ENCODE assay signal across 8 cellular contexts in the genomic region with DNA sequence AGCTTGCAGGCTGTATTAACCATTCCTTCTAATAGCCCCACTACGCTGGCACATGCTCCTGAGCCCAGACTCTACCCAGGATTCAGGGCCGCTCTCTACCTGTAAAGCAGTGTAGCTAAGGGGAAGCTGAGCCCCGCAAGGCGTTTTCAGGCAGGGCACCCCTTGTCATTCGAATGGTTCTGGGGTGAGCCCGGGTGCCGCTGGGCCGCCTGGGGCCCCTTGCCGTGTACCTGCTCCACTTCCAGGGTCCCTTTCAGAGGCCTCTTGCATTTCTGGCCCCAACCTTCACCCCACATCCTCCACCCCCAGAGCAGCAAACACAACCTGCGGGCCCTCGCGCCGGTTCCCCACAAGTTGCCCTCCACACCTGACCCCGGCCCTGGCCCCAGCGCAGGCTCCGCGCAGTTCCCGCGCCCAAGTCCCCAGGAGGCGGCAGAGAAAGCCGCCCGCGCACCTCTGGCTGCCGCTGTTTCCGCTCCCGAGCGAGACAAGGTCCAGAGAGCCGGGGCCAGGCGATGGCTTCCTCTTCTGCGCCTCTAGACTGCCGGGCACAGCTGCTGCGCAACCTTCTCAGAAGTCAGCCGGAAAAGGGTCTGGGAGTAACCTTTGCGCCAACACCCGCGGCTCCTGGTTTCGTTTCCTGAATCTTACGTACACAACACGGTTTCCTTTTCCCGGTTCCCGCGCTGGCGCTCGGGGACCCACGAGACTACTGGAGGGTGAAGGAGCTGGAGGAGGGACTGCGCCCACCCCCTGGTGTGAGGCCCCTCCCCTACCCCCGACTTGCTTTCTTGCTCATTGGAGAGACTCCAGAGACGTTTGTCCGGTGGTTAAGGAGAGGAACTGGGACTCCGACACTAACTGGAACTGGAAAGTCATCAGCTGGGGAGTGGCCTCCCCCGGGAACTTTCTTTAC. TPM values are rescaled to one million over a fixed set of nuclear protein-coding genes. Genes with fewer than 3 reads are reported as not detected.
DNase-seq lines count a peak whose midpoint lies in the region; ATAC-seq, FAIRE-seq and TF ChIP-seq lines count a peak whose summit lies in the region.

A gene with protein sequence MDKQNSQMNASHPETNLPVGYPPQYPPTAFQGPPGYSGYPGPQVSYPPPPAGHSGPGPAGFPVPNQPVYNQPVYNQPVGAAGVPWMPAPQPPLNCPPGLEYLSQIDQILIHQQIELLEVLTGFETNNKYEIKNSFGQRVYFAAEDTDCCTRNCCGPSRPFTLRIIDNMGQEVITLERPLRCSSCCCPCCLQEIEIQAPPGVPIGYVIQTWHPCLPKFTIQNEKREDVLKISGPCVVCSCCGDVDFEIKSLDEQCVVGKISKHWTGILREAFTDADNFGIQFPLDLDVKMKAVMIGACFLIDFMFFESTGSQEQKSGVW (minus strand): TSS at position 595 of the 916 bp plus-strand sequence. CDS start 8,055 bp downstream, outside the sequence.

- H3K27ac ChIP-seq in HUES48 (ENCODE audit: low read depth, low read length) (peak within 1 kb of the TSS; percentile 87), PC-3 (ENCODE audit: low read length) (peak within 1 kb of the TSS; percentile 89)

- H3K4me1 ChIP-seq in HUES48 (ENCODE audit: control insufficient read depth, insufficient read depth, low read length) (peaks cover 31% of the 10 kb centered on the region), PC-3 (ENCODE audit: insufficient read depth, low read length) (peaks cover 32% of the 10 kb centered on the region), mucosa of descending colon (ENCODE audit: low read depth) (peaks cover 20% of the 10 kb centered on the region)

- peak within 1 kb of the TSS; percentile 76 for H2AFZ ChIP-seq in PC-3 (ENCODE audit: low read length)

- H3K36me3 ChIP-seq in HUES48 (ENCODE audit: control insufficient read depth, insufficient read depth, low read length) (peaks cover 13% of the 10 kb centered on the region; the same call in 1 of the 2 replicates), PC-3 (ENCODE audit: low read depth, low read length) (no peaks in the 10 kb centered on the region), mucosa of descending colon (ENCODE audit: low read depth) (no peaks in the 10 kb centered on the region)

- POLR2A ChIA-PET in PC-3 (lab: Charles Lee; ENCODE audit: unreplicated experiment): interaction anchor here (0.6 to 1.3 kb wide), 13 partner anchors 9 to 1697 kb away, joined by 3 to 8 read pairs (median 4); a partner anchor contains a TSS

- no peaks in the 10 kb centered on the region for H3K27me3 ChIP-seq in HUES48 (ENCODE audit: control insufficient read depth, insufficient read depth, low read length)
- no peaks in the 10 kb centered on the region for H3K27me3 ChIP-seq in PC-3 (ENCODE audit: low read length)

- no peaks in the 10 kb centered on the region for H3F3A ChIP-seq in PC-3 (ENCODE audit: low read length, unreplicated experiment)

- peak within 1 kb of the TSS; percentile 93 for H3K4me2 ChIP-seq in PC-3 (ENCODE audit: low read length)

- ATAC-seq in GM21423 (IDR thresholded peaks at IDR 0.05; ENCODE audit: unreplicated experiment) (peak; percentile 84), PC-3 (peak; percentile 84), mucosa of descending colon (peak; percentile 92)

- TF ChIP-seq CTCF in D721Med (IDR thresholded peaks at IDR 0.05; ENCODE audit: insufficient read depth, missing control alignments): no peak
- no peak for TF ChIP-seq CTCF in PC-3 (conservative IDR thresholded peaks at IDR 0.05; ENCODE audit: low read depth, low read length)
- TF ChIP-seq CTCF in epithelial cell of proximal tubule (conservative IDR thresholded peaks at IDR 0.05; ENCODE audit: low read depth, low read length): no peak
- no peak for TF ChIP-seq CTCF in mucosa of descending colon (IDR thresholded peaks at IDR 0.05)

- FAIRE-seq in D721Med (lab: Jason Lieb, UNC): no peak

- BruUV-seq in PC-3 (replicated peaks; lab: Mats Ljungman, UMichigan): no TSS peak

- DNase-seq in D721Med (ENCODE audit: insufficient read length, low spot score) (peak; percentile 35), PC-3 (peak; percentile 98), activated T-cell treated with anti-CD3 and anti-CD28 coated beads for 48 hours (ENCODE audit: low read depth) (peak; percentile 77), epithelial cell of proximal tubule (ENCODE audit: low read depth) (peak; percentile 71), mucosa of descending colon (peak; percentile 94 to 97 (median 94))
- peak; percentile 35 to 65 for DNase-seq in stimulated activated CD8-positive, alpha-beta memory T cell treated with anti-CD3 and anti-CD28 coated beads, Interleukin-4, amount 100 ng/mL, for 1 hour (ENCODE audit: low read depth in 2 of 2, low spot score in 1 of 2)

- no peaks in the 10 kb centered on the region for H3K9me2 ChIP-seq in PC-3 (replicated peaks; ENCODE audit: low read length)

- H3K9ac ChIP-seq in HUES48 (ENCODE audit: low read depth, low read length) (peak within 1 kb of the TSS; percentile 58), PC-3 (ENCODE audit: low read length) (peak within 1 kb of the TSS; percentile 96)

- intact Hi-C loops in PC-3 (cut with micrococcal nuclease): loop anchor here (1.0 to 5.0 kb wide), 3 partner anchors 38 to 168 kb away; a partner anchor contains a TSS
- intact Hi-C loops in mucosa of descending colon (cut with DNase I, micrococcal nuclease): loop anchor here in 1 of 2 donors (5.0 kb wide), 1 partner anchor 37 kb away; no protein-coding TSS in a partner anchor

- H3K79me2 ChIP-seq in PC-3 (ENCODE audit: low read length): peaks cover 58% of the 10 kb centered on the region

- peaks cover 3% of the 10 kb centered on the region; the same call in 1 of the 2 replicates for H3K9me3 ChIP-seq in HUES48 (ENCODE audit: control insufficient read depth, insufficient read depth, low read length)
- no peaks in the 10 kb centered on the region for H3K9me3 ChIP-seq in PC-3 (ENCODE audit: low read length)
- H3K9me3 ChIP-seq in mucosa of descending colon: no peaks in the 10 kb centered on the region

- CTCF ChIA-PET in PC-3 (lab: Charles Lee): interaction anchor here (0.6 kb wide), 2 partner anchors 38 to 163 kb away, joined by 3 to 4 read pairs; no protein-coding TSS in a partner anchor

- H3K4me3 ChIP-seq in HUES48 (ENCODE audit: low read depth, low read length) (peak within 1 kb of the TSS; percentile 67), PC-3 (ENCODE audit: low read length) (peak within 1 kb of the TSS; percentile 92), epithelial cell of proximal tubule (ENCODE audit: low read depth, low read length) (peak within 1 kb of the TSS; percentile 85), mucosa of descending colon (peak within 1 kb of the TSS; percentile 35)

- peaks cover 23% of the 10 kb centered on the region for H4K20me1 ChIP-seq in PC-3 (ENCODE audit: low read length)

RNA-seq across cellular contexts. Expression of the gene that starts here (rescaled TPM):
- total RNA-seq in PC-3 (2014; rRNA removed) (31.4 and 48.8 TPM in 2 replicates), epithelial cell of proximal tubule (47.8 and 124 TPM in 2 replicates), mucosa of descending colon (100 to 1,000 TPM; 119 to 264 (median 180) TPM)

Comparison
In these comparisons a context has a peak if more than half of its experiments do, and no peak if none do; other contexts are left out.
1. Peak in every context shown above with its lines: DNase-seq, ATAC-seq, H3K4me3 ChIP-seq and H3K27ac ChIP-seq.
2. DNase-seq: peak in every context shown above with its lines; median percentile 98 in PC-3; 94 in mucosa of descending colon; 77 in activated T-cell treated with anti-CD3 and anti-CD28 coated beads for 48 hours; 71 in epithelial cell of proximal tubule; 50 in stimulated activated CD8-positive, alpha-beta memory T cell treated with anti-CD3 and anti-CD28 coated beads, Interleukin-4, amount 100 ng/mL, for 1 hour; 35 in D721Med.
3. H3K4me3 ChIP-seq: peak in every context shown above with its lines; median percentile 92 in PC-3; 85 in epithelial cell of proximal tubule; 67 in HUES48; 35 in mucosa of descending colon.